Comparison of ENCODE assay signal across 12 cellular contexts in the genomic region with DNA sequence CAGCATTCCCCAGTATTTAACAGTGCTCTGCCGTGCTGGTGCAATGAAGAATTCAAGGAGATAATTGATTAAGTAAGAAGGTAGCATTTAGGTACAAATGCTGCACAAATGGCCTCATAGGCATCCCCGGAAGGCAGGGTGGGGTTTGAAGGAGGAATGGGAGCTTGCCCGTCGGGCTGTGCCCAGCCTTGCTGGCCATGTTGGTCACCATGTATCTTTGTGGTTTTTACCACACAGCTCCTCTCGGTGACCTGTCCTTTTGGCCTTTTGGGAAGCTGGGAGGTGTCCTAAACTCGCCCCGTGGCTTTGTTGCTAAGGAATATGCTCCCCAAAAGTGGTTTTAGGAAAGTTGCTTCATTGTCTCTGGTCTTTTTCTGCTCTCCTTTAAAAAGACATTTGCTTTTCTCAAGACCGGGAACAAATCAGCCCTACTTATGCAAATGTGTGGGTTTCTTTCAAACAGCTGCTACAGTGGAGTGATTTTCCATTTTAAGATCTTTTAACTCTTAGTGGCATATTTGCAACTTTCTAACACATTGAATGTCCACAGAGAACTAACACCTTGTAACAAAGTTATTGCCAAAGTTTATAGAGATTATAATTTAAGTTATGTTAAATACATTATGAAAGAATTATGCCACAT. TPM values are rescaled to one million over a fixed set of nuclear protein-coding genes. Genes with fewer than 3 reads are reported as not detected.
A peak's percentile ranks its signal among the peaks of the same experiment; 100 is the strongest.
DNase-seq lines count a peak whose midpoint lies in the region; ATAC-seq and TF ChIP-seq lines count a peak whose summit lies in the region.
"Had no signal": no experiment of that assay in that cellular context is flagged by ENCODE, and none has a peak within 500 bp of the region (broad histone marks: within the 10 kb centered on the region; RNA-seq: fewer than 3 reads in every experiment).

No MANE protein-coding gene starts in this region.

- no peak for TF ChIP-seq CTCF in smooth muscle cell (IDR thresholded peaks at IDR 0.05; ENCODE audit: borderline replicate concordance, insufficient read depth, poor library complexity, severe bottlenecking)

- H3K27ac Mint-ChIP-seq in naive B cell, result peak overlapping the region in 3 of 6 donors; percentile 12 to 44 (median 19)

- DNase-seq in NCI-H526 treated with DMSO at 0.1 percent for 48 hours (lab: John Stamatoyannopoulos, UW), result peak; percentile 66
- no peak for DNase-seq in naive B cell
- DNase-seq in inferior parietal cortex (ENCODE audit: extremely low spot score), result no peak
- DNase-seq in mesenteric fat pad (ENCODE audit: low spot score), result no peak
- no peak for DNase-seq in smooth muscle cell (lab: John Stamatoyannopoulos, UW; ENCODE audit: unreplicated experiment)
- no peak for DNase-seq in HCEC 1CT
- DNase-seq: activated effector memory CD4-positive, alpha-beta T cell treated with anti-CD3 and anti-CD28 coated beads, Interleukin-2, amount 50 U/mL, for 16 hours; Kasumi-1; NCI-H2029 had no signal

- peaks cover 6% of the 10 kb centered on the region for H3K27me3 ChIP-seq in smooth muscle cell (ENCODE audit: low read depth)

- no peak overlapping the region for H3K9ac ChIP-seq in smooth muscle cell (ENCODE audit: low read depth)

- peaks cover 15 to 45% (median 36%) of the 10 kb centered on the region in 3 donors for H3K27me3 Mint-ChIP-seq in naive B cell

- H3K4me1 ChIP-seq in smooth muscle cell (ENCODE audit: low read depth), result peaks cover 6% of the 10 kb centered on the region

- H3K36me3 ChIP-seq in smooth muscle cell (ENCODE audit: low read depth), result no peaks in the 10 kb centered on the region

- no peak overlapping the region for H3K27ac ChIP-seq in smooth muscle cell (ENCODE audit: low read depth)

- H3F3A ChIP-seq in smooth muscle cell (ENCODE audit: low read depth), result no peaks in the 10 kb centered on the region

- 61% methylated on average over 8 of the region's 8 CpGs for WGBS in smooth muscle cell (ENCODE audit: low lambda C conversion rate)

- H2AFZ ChIP-seq in smooth muscle cell (ENCODE audit: low read depth), result no peak overlapping the region

- ATAC-seq in GM18867 (IDR thresholded peaks at IDR 0.05; ENCODE audit: unreplicated experiment), result peak; percentile 85
- ATAC-seq in GM21576 (IDR thresholded peaks at IDR 0.05; ENCODE audit: unreplicated experiment), result peak; percentile 63
- no peak for ATAC-seq in naive B cell (ENCODE audit: low read depth in 2 of 2)

- H3K9me3 Mint-ChIP-seq in naive B cell, result peaks cover 0 to 5% (median 2%) of the 10 kb centered on the region in 7 donors

- H3K9me3 ChIP-seq in smooth muscle cell (replicated peaks; ENCODE audit: low read depth), result no peaks in the 10 kb centered on the region

- H4K20me1 ChIP-seq in smooth muscle cell (ENCODE audit: low read depth), result no peaks in the 10 kb centered on the region

- peak overlapping the region; percentile 35 to 84 (median 76) for H3K4me3 Mint-ChIP-seq in naive B cell

- H3K79me2 ChIP-seq in smooth muscle cell (ENCODE audit: low read depth), result no peaks in the 10 kb centered on the region

- peaks cover 39 to 57% (median 43%) of the 10 kb centered on the region in 3 donors for H3K4me1 Mint-ChIP-seq in naive B cell

- H3K4me3 ChIP-seq in smooth muscle cell, result no peak overlapping the region
- H3K4me3 ChIP-seq: lung had no signal

- no peak overlapping the region for H3K4me2 ChIP-seq in smooth muscle cell

- peaks cover 5 to 8% of the 10 kb centered on the region in 2 donors for H3K36me3 Mint-ChIP-seq in naive B cell

RNA-seq across cellular contexts. Expression of gene SNTG2, which starts 28.8 kb away (rescaled TPM):
- polyA plus RNA-seq in naive B cell (ENCODE audit: low read depth in 6 of 6), result 1 to 10 TPM; 1.8 to 9.2 (median 4.1) TPM
- total RNA-seq in mesenteric fat pad, result 5.6 TPM
- 0.13 TPM in 1 of 2 replicates, not detected in the other for total RNA-seq in smooth muscle cell
- polyA plus RNA-seq in smooth muscle cell, result 0.56 TPM in 1 of 2 replicates, not detected in the other

Comparison
In these comparisons a context has a peak if more than half of its experiments do, and no peak if none do; other contexts are left out.
1. ATAC-seq: peak in GM18867 (single experiment) and GM21576 (single experiment); none in naive B cell (0 of 2).